Comparison of ENCODE assay signal across 19 cellular contexts in genomic region chr2:202164409-202164808, GRCh38.
DNase-seq lines count a peak whose midpoint lies in the region; ATAC-seq, FAIRE-seq and TF ChIP-seq lines count a peak whose summit lies in the region.
"Had no signal": no experiment of that assay in that cellular context is flagged by ENCODE, and none has a peak within 500 bp of the region (broad histone marks: within the 10 kb centered on the region; RNA-seq: fewer than 3 reads in every experiment).

No MANE protein-coding gene starts in this region.

- H3K4me2 ChIP-seq in Loucy (ENCODE audit: low read depth, low read length, poor library complexity, severe bottlenecking): no peak overlapping the region
- H3K4me2 ChIP-seq in H1 (ENCODE audit: insufficient read depth in 1 of 2, low read depth in 2 of 2, low read length in 2 of 2): no peak overlapping the region
- peak overlapping the region; percentile 29 for H3K4me2 ChIP-seq in smooth muscle cell
- H3K4me2 ChIP-seq: BLaER1 treated with 17β-estradiol and CSF1 and Interleukin-3, amounts not matched to agents 10 nM and 100 nM had no signal

- intact Hi-C loops in dorsolateral prefrontal cortex (cut with DNase I): no loop called here

- no peak overlapping the region for H3K14ac ChIP-seq in H1 (ENCODE audit: insufficient read length)

- no peak for TF ChIP-seq EP300 in H1 (IDR thresholded peaks at IDR 0.05; ENCODE audit: borderline replicate concordance in 1 of 2, low read depth in 2 of 2, low read length in 2 of 2)

- H3K79me1 ChIP-seq in H1 (ENCODE audit: low read depth, low read length): no peaks in the 10 kb centered on the region

- H3K79me2 ChIP-seq in Loucy (ENCODE audit: insufficient read depth, low read length): no peaks in the 10 kb centered on the region
- no peaks in the 10 kb centered on the region for H3K79me2 ChIP-seq in H1 (ENCODE audit: control insufficient read depth in 1 of 2, insufficient read depth in 2 of 2, low read length in 2 of 2)
- no peaks in the 10 kb centered on the region for H3K79me2 ChIP-seq in smooth muscle cell (ENCODE audit: low read depth)

- no peaks in the 10 kb centered on the region for H3K36me3 Mint-ChIP-seq in mesothelial cell of epicardium
- no peaks in the 10 kb centered on the region for H3K36me3 Mint-ChIP-seq in activated T-helper 17 cell treated with anti-CD3 and anti-CD28 coated beads, Interleukin-2, amount 50 U/mL, for 72 hours (ENCODE audit: low read depth)
- H3K36me3 Mint-ChIP-seq: CD8-positive, alpha-beta T cell had no signal

- no peak overlapping the region for H3K23ac ChIP-seq in H1 (ENCODE audit: insufficient read length)

- H4K91ac ChIP-seq in H1 (replicated peaks; ENCODE audit: insufficient read length, low read length): no peak overlapping the region

- H3K4me3 ChIP-seq in Loucy (ENCODE audit: low read length, poor library complexity, severe bottlenecking): no peak overlapping the region
- H3K4me3 ChIP-seq in H1 (ENCODE audit: extremely low read depth in 1 of 4, insufficient read depth in 2 of 4, low read depth in 3 of 4, low read length in 4 of 4): no peak overlapping the region
- H3K4me3 ChIP-seq in smooth muscle cell: no peak overlapping the region
- H3K4me3 ChIP-seq in dorsolateral prefrontal cortex: no peak overlapping the region
- H3K4me3 ChIP-seq: BLaER1 treated with 17β-estradiol and CSF1 and Interleukin-3, amounts not matched to agents 10 nM and 100 nM had no signal

- H3K27me3 ChIP-seq in Loucy (ENCODE audit: insufficient read depth, low read length, poor library complexity, severe bottlenecking) (no peaks in the 10 kb centered on the region), H1 (replicated peaks in 1 of 4; ENCODE audit: control insufficient read depth in 3 of 4, extremely low read depth in 1 of 4, insufficient read depth in 3 of 4, low read length in 3 of 4) (0 out of 7 replicates have a peak, but pooled peaks cover 0 to 1% (median 0%) of the 10 kb centered on the region in 4 experiments), smooth muscle cell (ENCODE audit: low read depth) (no peaks in the 10 kb centered on the region), dorsolateral prefrontal cortex (no peaks in the 10 kb centered on the region)
- H3K27me3 ChIP-seq: BLaER1 treated with 17β-estradiol and CSF1 and Interleukin-3, amounts not matched to agents 10 nM and 100 nM had no signal

- peaks cover 44% of the 10 kb centered on the region for H3K4me1 Mint-ChIP-seq in mesothelial cell of epicardium
- peaks cover 4% of the 10 kb centered on the region for H3K4me1 Mint-ChIP-seq in activated T-helper 17 cell treated with anti-CD3 and anti-CD28 coated beads, Interleukin-2, amount 50 U/mL, for 72 hours

- H2BK15ac ChIP-seq in H1 (ENCODE audit: low read length): no peak overlapping the region

- H2AFZ ChIP-seq in Loucy (ENCODE audit: low read length): peak overlapping the region; percentile 36; the same call in 1 of the 2 replicates
- H2AFZ ChIP-seq in H1 (ENCODE audit: low read length): no peak overlapping the region
- no peak overlapping the region for H2AFZ ChIP-seq in smooth muscle cell (ENCODE audit: low read depth)

- TF ChIP-seq CTCF in Loucy (conservative IDR thresholded peaks at IDR 0.05; ENCODE audit: low read length) (no peak), H1 (IDR thresholded peaks at IDR 0.05; ENCODE audit: control extremely low read depth in 1 of 3, insufficient read depth in 1 of 3, low read depth in 1 of 3, low read length in 3 of 3) (no peak), mesothelial cell of epicardium (IDR thresholded peaks at IDR 0.05; ENCODE audit: unreplicated experiment) (no peak), smooth muscle cell (IDR thresholded peaks at IDR 0.05; ENCODE audit: borderline replicate concordance, insufficient read depth, poor library complexity, severe bottlenecking) (no peak), dorsolateral prefrontal cortex (IDR thresholded peaks at IDR 0.05 in 54 of 56, conservative IDR thresholded peaks at IDR 0.05 in 2 of 56; ENCODE audit: low read depth in 1 of 56, partially characterized antibody in 56 of 56) (no peak)

- CTCF ChIA-PET in H1 (lab: Charles Lee; ENCODE audit: partially characterized antibody): interaction anchor here (0.6 to 2.7 kb wide), 10 partner anchors 9 to 343 kb away, joined by 3 to 12 read pairs (median 3); no protein-coding TSS in a partner anchor

- no peak overlapping the region for H3K4ac ChIP-seq in H1 (replicated peaks; ENCODE audit: insufficient read length, low read depth, low read length)

- ATAC-seq in activated T-helper 17 cell treated with anti-CD3 and anti-CD28 coated beads, Interleukin-2, amount 50 U/mL, for 72 hours (replicated peaks): no peak
- ATAC-seq: CD8-positive, alpha-beta T cell had no signal

- peak overlapping the region; percentile 57 for H3K27ac Mint-ChIP-seq in mesothelial cell of epicardium
- H3K27ac Mint-ChIP-seq in activated T-helper 17 cell treated with anti-CD3 and anti-CD28 coated beads, Interleukin-2, amount 50 U/mL, for 72 hours: no peak overlapping the region
- H3K27ac Mint-ChIP-seq: CD8-positive, alpha-beta T cell; HFFc6 had no signal

- H2AK5ac ChIP-seq in H1 (ENCODE audit: low read depth, low read length): no peak overlapping the region

- no peaks in the 10 kb centered on the region for H3K9me3 Mint-ChIP-seq in mesothelial cell of epicardium
- no peaks in the 10 kb centered on the region for H3K9me3 Mint-ChIP-seq in activated T-helper 17 cell treated with anti-CD3 and anti-CD28 coated beads, Interleukin-2, amount 50 U/mL, for 72 hours
- H3K9me3 Mint-ChIP-seq: CD8-positive, alpha-beta T cell; HFFc6 had no signal

- H2BK12ac ChIP-seq in H1 (ENCODE audit: low read depth, low read length): no peak overlapping the region

- no peak overlapping the region for H3K4me3 Mint-ChIP-seq in mesothelial cell of epicardium
- H3K4me3 Mint-ChIP-seq in activated T-helper 17 cell treated with anti-CD3 and anti-CD28 coated beads, Interleukin-2, amount 50 U/mL, for 72 hours: no peak overlapping the region
- H3K4me3 Mint-ChIP-seq: CD8-positive, alpha-beta T cell; HFFc6 had no signal

- H3K18ac ChIP-seq in H1 (ENCODE audit: extremely low read depth, low read length): no peak overlapping the region

- no peaks in the 10 kb centered on the region for H4K20me1 ChIP-seq in Loucy (ENCODE audit: insufficient read depth, low read length, poor library complexity, severe bottlenecking)
- H4K20me1 ChIP-seq in H1 (replicated peaks in 1 of 2; ENCODE audit: control insufficient read depth in 1 of 2, insufficient read depth in 2 of 2, low read length in 2 of 2): no peaks in the 10 kb centered on the region
- no peaks in the 10 kb centered on the region for H4K20me1 ChIP-seq in smooth muscle cell (ENCODE audit: low read depth)
- H4K20me1 ChIP-seq: BLaER1 treated with 17β-estradiol and CSF1 and Interleukin-3, amounts not matched to agents 10 nM and 100 nM had no signal

- TF ChIP-seq POLR2A in H1 (IDR thresholded peaks at IDR 0.05; ENCODE audit: control extremely low read depth in 1 of 2, low read depth in 2 of 2, low read length in 2 of 2): no peak

- H3F3A ChIP-seq in Loucy (ENCODE audit: low read depth): no peaks in the 10 kb centered on the region
- H3F3A ChIP-seq in smooth muscle cell (ENCODE audit: low read depth): peaks cover 25% of the 10 kb centered on the region

- TF ChIP-seq RAD21 in H1 (IDR thresholded peaks at IDR 0.05 in 1 of 2, conservative IDR thresholded peaks at IDR 0.05 in 1 of 2; ENCODE audit: low read depth in 2 of 2, low read length in 2 of 2): no peak

- H3K27ac ChIP-seq in H1 (ENCODE audit: low read depth, low read length): no peak overlapping the region
- peak overlapping the region; percentile 76 for H3K27ac ChIP-seq in smooth muscle cell (ENCODE audit: low read depth)
- H3K27ac ChIP-seq in dorsolateral prefrontal cortex: no peak overlapping the region
- H3K27ac ChIP-seq: BLaER1 treated with 17β-estradiol and CSF1 and Interleukin-3, amounts not matched to agents 10 nM and 100 nM had no signal

- H3K56ac ChIP-seq in H1 (replicated peaks; ENCODE audit: insufficient read length, low read depth, low read length): no peak overlapping the region

- H3K9me2 ChIP-seq in Loucy (replicated peaks; ENCODE audit: low read depth, low read length): no peaks in the 10 kb centered on the region

- H4K8ac ChIP-seq in H1 (ENCODE audit: extremely low read depth, insufficient read depth, low read length): no peak overlapping the region

- H3K36me3 ChIP-seq in Loucy (ENCODE audit: insufficient read depth, low read length) (no peaks in the 10 kb centered on the region), H1 (ENCODE audit: control insufficient read depth in 2 of 4, insufficient read depth in 4 of 4, low read length in 3 of 4) (no peaks in the 10 kb centered on the region), smooth muscle cell (ENCODE audit: low read depth) (no peaks in the 10 kb centered on the region)
- H3K36me3 ChIP-seq: BLaER1 treated with 17β-estradiol and CSF1 and Interleukin-3, amounts not matched to agents 10 nM and 100 nM had no signal

- FAIRE-seq in H1 (lab: Jason Lieb, UNC): no peak
- FAIRE-seq: H54 had no signal

- POLR2A ChIA-PET in H1 (lab: Charles Lee; ENCODE audit: partially characterized antibody): interaction anchor here (0.7 to 1.0 kb wide), 2 partner anchors 11 to 139 kb away, joined by 3 read pairs; no protein-coding TSS in a partner anchor

- no peak overlapping the region for H2BK5ac ChIP-seq in H1 (ENCODE audit: low read depth, low read length)

- H2BK120ac ChIP-seq in H1 (replicated peaks; ENCODE audit: low read depth, low read length): no peak overlapping the region

- no peak overlapping the region for H3K9ac ChIP-seq in Loucy (ENCODE audit: low read depth, low read length, poor library complexity, severe bottlenecking)
- H3K9ac ChIP-seq in H1 (replicated peaks in 1 of 4; ENCODE audit: extremely low read depth in 1 of 4, low read depth in 3 of 4, low read length in 3 of 4): no peak overlapping the region
- H3K9ac ChIP-seq in smooth muscle cell (ENCODE audit: low read depth): no peak overlapping the region
- H3K9ac ChIP-seq: BLaER1 treated with 17β-estradiol and CSF1 and Interleukin-3, amounts not matched to agents 10 nM and 100 nM had no signal

- no peaks in the 10 kb centered on the region for H3K4me1 ChIP-seq in Loucy (ENCODE audit: insufficient read depth, low read length, poor library complexity, severe bottlenecking)
- no peaks in the 10 kb centered on the region for H3K4me1 ChIP-seq in H1 (replicated peaks in 1 of 4; ENCODE audit: control insufficient read depth in 3 of 4, insufficient read depth in 4 of 4, low read length in 3 of 4)
- peaks cover 19% of the 10 kb centered on the region for H3K4me1 ChIP-seq in smooth muscle cell (ENCODE audit: low read depth)

- H3K27me3 Mint-ChIP-seq in mesothelial cell of epicardium (ENCODE audit: low read depth): no peaks in the 10 kb centered on the region
- H3K27me3 Mint-ChIP-seq in activated T-helper 17 cell treated with anti-CD3 and anti-CD28 coated beads, Interleukin-2, amount 50 U/mL, for 72 hours: no peaks in the 10 kb centered on the region

- no peak for DNase-seq in H1 (ENCODE audit: low read depth in 1 of 2, low spot score in 2 of 2)
- no peak for DNase-seq in mesothelial cell of epicardium (ENCODE audit: low spot score in 2 of 2, unreplicated experiment in 2 of 2)
- DNase-seq in smooth muscle cell (lab: John Stamatoyannopoulos, UW; ENCODE audit: unreplicated experiment): no peak
- no peak for DNase-seq in dorsolateral prefrontal cortex
- DNase-seq in NCI-H774 (lab: John Stamatoyannopoulos, UW): no peak
- DNase-seq: CD8-positive, alpha-beta T cell; DMS79; HFFc6; NCI-H1048; NCI-H1436; NCI-H1930; NCI-H526 treated with DMSO at 0.1 percent for 48 hours; NK-92 treated with Interleukin-12 subunit alpha and Interleukin-12 subunit beta, amount 100 ng/mL, for 24 hours; OCI-M1; Right ventricle myocardium superior had no signal

- no peak overlapping the region for H4K5ac ChIP-seq in H1 (ENCODE audit: insufficient read length, low read depth, low read length)

- no peaks in the 10 kb centered on the region for H3K23me2 ChIP-seq in H1 (ENCODE audit: low read depth, low read length)

- H3K9me3 ChIP-seq in Loucy (ENCODE audit: insufficient read depth, low read depth, low read length) (no peaks in the 10 kb centered on the region), H1 (ENCODE audit: insufficient read depth in 2 of 2, low read depth in 1 of 2, low read length in 1 of 2) (no peaks in the 10 kb centered on the region), smooth muscle cell (replicated peaks; ENCODE audit: low read depth) (no peaks in the 10 kb centered on the region)
- H3K9me3 ChIP-seq: BLaER1 treated with 17β-estradiol and CSF1 and Interleukin-3, amounts not matched to agents 10 nM and 100 nM had no signal

- 80% methylated on average over 3 of the region's 3 CpGs; no CpG with 5 or more reads in 1 of the 2 experiments for WGBS in H1 (ENCODE audit: extremely low coverage in 1 of 2, insufficient coverage in 1 of 2, insufficient read length in 1 of 2, insufficient replicate concordance in 2 of 2, low coverage in 1 of 2, low lambda C conversion rate in 2 of 2, missing lambda C conversion rate in 1 of 2), 2 experiments
- 17% methylated on average over 3 of the region's 3 CpGs for WGBS in smooth muscle cell (ENCODE audit: low lambda C conversion rate)

- H2BK20ac ChIP-seq in H1 (ENCODE audit: low read length): 0 out of 2 replicates have a peak overlapping the region, but pooled peaks have one; percentile 25
